Comparison of ENCODE assay signal across 6 cellular contexts in genomic region chr16:31177136-31177535, GRCh38. TPM values are rescaled to one million over a fixed set of nuclear protein-coding genes. Genes with fewer than 3 reads are reported as not detected.
DNase-seq lines count a peak whose midpoint lies in the region; ATAC-seq lines count a peak whose summit lies in the region.

No MANE protein-coding gene starts in this region.

- H3K9me3 Mint-ChIP-seq in activated T-helper 1 cell treated with anti-CD3 and anti-CD28 coated beads, Interleukin-12 subunit alpha, Interleukin-12 subunit beta, Interleukin-2, Interleukin-4 antibody, amounts not matched to agents 30 ng/mL and 10 ng/mL and 1 ng/mL, durations not matched to agents 14 hours and 24 hours and 36 hours: no peaks in the 10 kb centered on the region

- peaks cover 16% of the 10 kb centered on the region for H3K36me3 Mint-ChIP-seq in activated T-helper 1 cell treated with anti-CD3 and anti-CD28 coated beads, Interleukin-12 subunit alpha, Interleukin-12 subunit beta, Interleukin-2, Interleukin-4 antibody, amounts not matched to agents 30 ng/mL and 10 ng/mL and 1 ng/mL, durations not matched to agents 14 hours and 24 hours and 36 hours (ENCODE audit: low read depth)

- peaks cover 29% of the 10 kb centered on the region for H3K4me1 Mint-ChIP-seq in activated T-helper 1 cell treated with anti-CD3 and anti-CD28 coated beads, Interleukin-12 subunit alpha, Interleukin-12 subunit beta, Interleukin-2, Interleukin-4 antibody, amounts not matched to agents 30 ng/mL and 10 ng/mL and 1 ng/mL, durations not matched to agents 14 hours and 24 hours and 36 hours (ENCODE audit: low read depth)

- H3K27ac Mint-ChIP-seq in activated T-helper 1 cell treated with anti-CD3 and anti-CD28 coated beads, Interleukin-12 subunit alpha, Interleukin-12 subunit beta, Interleukin-2, Interleukin-4 antibody, amounts not matched to agents 30 ng/mL and 10 ng/mL and 1 ng/mL, durations not matched to agents 14 hours and 24 hours and 36 hours: peak overlapping the region; percentile 80

- intact Hi-C loops in activated T-helper 1 cell treated with anti-CD3 and anti-CD28 coated beads, Interleukin-12 subunit alpha, Interleukin-12 subunit beta, Interleukin-2, Interleukin-4 antibody, amounts not matched to agents 30 ng/mL and 10 ng/mL and 1 ng/mL, durations not matched to agents 14 hours and 24 hours and 36 hours (cut with micrococcal nuclease): loop anchor here (5.0 kb wide), 1 partner anchor 245 kb away; no protein-coding TSS in a partner anchor

- no peaks in the 10 kb centered on the region for H3K27me3 Mint-ChIP-seq in activated T-helper 1 cell treated with anti-CD3 and anti-CD28 coated beads, Interleukin-12 subunit alpha, Interleukin-12 subunit beta, Interleukin-2, Interleukin-4 antibody, amounts not matched to agents 30 ng/mL and 10 ng/mL and 1 ng/mL, durations not matched to agents 14 hours and 24 hours and 36 hours (ENCODE audit: insufficient read depth)

- ATAC-seq in GM18873 (IDR thresholded peaks at IDR 0.05; ENCODE audit: low FRiP score, unreplicated experiment): no peak

- DNase-seq in NCI-H187 treated with DMSO at 0.1 percent for 48 hours (lab: John Stamatoyannopoulos, UW): peak; percentile 38
- peak; percentile 40 for DNase-seq in activated T-helper 1 cell treated with anti-CD3 and anti-CD28 coated beads, Interleukin-12 subunit alpha, Interleukin-12 subunit beta, Interleukin-2, Interleukin-4 antibody, amounts not matched to agents 30 ng/mL and 10 ng/mL and 1 ng/mL, durations not matched to agents 14 hours and 24 hours and 36 hours (ENCODE audit: low spot score)
- DNase-seq in stimulated activated CD4-positive, alpha-beta T cell treated with anti-CD3 and anti-CD28 coated beads, Interleukin-4, amount 100 ng/mL, for 1 hour: peak; percentile 19
- no peak for DNase-seq in COR-L47 (lab: John Stamatoyannopoulos, UW)
- DNase-seq in NCI-H1105 (lab: John Stamatoyannopoulos, UW): no peak

- H3K4me3 Mint-ChIP-seq in activated T-helper 1 cell treated with anti-CD3 and anti-CD28 coated beads, Interleukin-12 subunit alpha, Interleukin-12 subunit beta, Interleukin-2, Interleukin-4 antibody, amounts not matched to agents 30 ng/mL and 10 ng/mL and 1 ng/mL, durations not matched to agents 14 hours and 24 hours and 36 hours: peak overlapping the region; percentile 51

RNA-seq across cellular contexts. Expression of gene FUS, which starts 2.8 kb away (rescaled TPM):
- total RNA-seq in activated T-helper 1 cell treated with anti-CD3 and anti-CD28 coated beads, Interleukin-12 subunit alpha, Interleukin-12 subunit beta, Interleukin-2, Interleukin-4 antibody, amounts not matched to agents 30 ng/mL and 10 ng/mL and 1 ng/mL, durations not matched to agents 14 hours and 24 hours and 36 hours: 950 and 955 TPM in 2 replicates

RNA-seq across cellular contexts. Expression of gene PYCARD, which starts 25.4 kb away (rescaled TPM):
- total RNA-seq in activated T-helper 1 cell treated with anti-CD3 and anti-CD28 coated beads, Interleukin-12 subunit alpha, Interleukin-12 subunit beta, Interleukin-2, Interleukin-4 antibody, amounts not matched to agents 30 ng/mL and 10 ng/mL and 1 ng/mL, durations not matched to agents 14 hours and 24 hours and 36 hours: 20.9 and 21.2 TPM in 2 replicates

RNA-seq across cellular contexts. Expression of gene PRSS36, which starts 27.3 kb away (rescaled TPM):
- total RNA-seq in activated T-helper 1 cell treated with anti-CD3 and anti-CD28 coated beads, Interleukin-12 subunit alpha, Interleukin-12 subunit beta, Interleukin-2, Interleukin-4 antibody, amounts not matched to agents 30 ng/mL and 10 ng/mL and 1 ng/mL, durations not matched to agents 14 hours and 24 hours and 36 hours: 0.27 and 0.34 TPM in 2 replicates

RNA-seq across cellular contexts. Expression of gene TRIM72, which starts 36.8 kb away (rescaled TPM):
- total RNA-seq in activated T-helper 1 cell treated with anti-CD3 and anti-CD28 coated beads, Interleukin-12 subunit alpha, Interleukin-12 subunit beta, Interleukin-2, Interleukin-4 antibody, amounts not matched to agents 30 ng/mL and 10 ng/mL and 1 ng/mL, durations not matched to agents 14 hours and 24 hours and 36 hours: 0.10 and 0.15 TPM in 2 replicates

RNA-seq across cellular contexts. Expression of gene PYDC1, which starts 39.8 kb away (rescaled TPM):
- total RNA-seq in activated T-helper 1 cell treated with anti-CD3 and anti-CD28 coated beads, Interleukin-12 subunit alpha, Interleukin-12 subunit beta, Interleukin-2, Interleukin-4 antibody, amounts not matched to agents 30 ng/mL and 10 ng/mL and 1 ng/mL, durations not matched to agents 14 hours and 24 hours and 36 hours: not detected in 2 replicates

Comparison
In these comparisons a context has a peak if more than half of its experiments do, and no peak if none do; other contexts are left out.
1. DNase-seq: peak in NCI-H187 treated with DMSO at 0.1 percent for 48 hours (single experiment), activated T-helper 1 cell treated with anti-CD3 and anti-CD28 coated beads, Interleukin-12 subunit alpha, Interleukin-12 subunit beta, Interleukin-2, Interleukin-4 antibody, amounts not matched to agents 30 ng/mL and 10 ng/mL and 1 ng/mL, durations not matched to agents 14 hours and 24 hours and 36 hours (single experiment) and stimulated activated CD4-positive, alpha-beta T cell treated with anti-CD3 and anti-CD28 coated beads, Interleukin-4, amount 100 ng/mL, for 1 hour (single experiment); none in COR-L47 (single experiment) and NCI-H1105 (single experiment).